Comparison of ENCODE assay signal across 14 cellular contexts in the genomic region with DNA sequence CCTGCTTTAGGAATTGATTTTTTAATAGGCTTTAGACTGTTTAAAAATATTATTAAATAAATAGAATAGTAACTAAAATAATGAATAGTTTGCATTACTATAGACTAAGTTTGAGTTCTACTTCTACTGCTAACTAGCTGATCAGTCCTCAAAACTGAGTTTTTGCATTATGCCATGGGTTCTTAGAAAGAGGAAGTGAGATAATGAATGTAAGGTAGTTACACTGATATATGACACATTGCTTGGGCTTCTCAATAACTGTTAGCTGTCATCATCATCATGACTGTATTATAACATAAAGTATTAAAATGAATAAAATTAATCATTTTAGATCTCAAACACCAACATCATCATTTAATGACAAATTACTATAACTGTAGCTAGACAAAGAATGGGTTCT.
"Had no signal": no experiment of that assay in that cellular context is flagged by ENCODE, and none has a peak within 500 bp of the region (broad histone marks: within the 10 kb centered on the region; RNA-seq: fewer than 3 reads in every experiment).

No MANE protein-coding gene starts in this region.

- DNase-seq: activated CD4-positive, alpha-beta T cell treated with anti-CD3 and anti-CD28 coated beads, Interleukin-2, amount 10 ng/mL, durations not matched to agents 24 days and 14 days; activated CD4-positive, CD25-positive, alpha-beta regulatory T cell; activated naive CD4-positive, alpha-beta T cell treated with Interleukin-2 at 50 U/mL for 16 hours; aorta; effector CD8-positive, alpha-beta T cell; foreskin fibroblast; glutamatergic neuron; left ventricle myocardium inferior; mucosa of descending colon; naive thymus-derived CD4-positive, alpha-beta T cell; pancreas; stimulated activated CD4-positive, alpha-beta T cell treated with anti-CD3 and anti-CD28 coated beads, Interleukin-1b, Interleukin-23, amount 100 ng/mL, for 48 hours; upper lobe of right lung had no signal

- ATAC-seq: mucosa of descending colon; naive thymus-derived CD4-positive, alpha-beta T cell; pancreas; upper lobe of right lung had no signal

- H3K27ac ChIP-seq: left ventricle myocardium inferior, pancreas, thoracic aorta, upper lobe of right lung had no signal
